Comparison of ENCODE assay signal across 12 cellular contexts in the genomic region with DNA sequence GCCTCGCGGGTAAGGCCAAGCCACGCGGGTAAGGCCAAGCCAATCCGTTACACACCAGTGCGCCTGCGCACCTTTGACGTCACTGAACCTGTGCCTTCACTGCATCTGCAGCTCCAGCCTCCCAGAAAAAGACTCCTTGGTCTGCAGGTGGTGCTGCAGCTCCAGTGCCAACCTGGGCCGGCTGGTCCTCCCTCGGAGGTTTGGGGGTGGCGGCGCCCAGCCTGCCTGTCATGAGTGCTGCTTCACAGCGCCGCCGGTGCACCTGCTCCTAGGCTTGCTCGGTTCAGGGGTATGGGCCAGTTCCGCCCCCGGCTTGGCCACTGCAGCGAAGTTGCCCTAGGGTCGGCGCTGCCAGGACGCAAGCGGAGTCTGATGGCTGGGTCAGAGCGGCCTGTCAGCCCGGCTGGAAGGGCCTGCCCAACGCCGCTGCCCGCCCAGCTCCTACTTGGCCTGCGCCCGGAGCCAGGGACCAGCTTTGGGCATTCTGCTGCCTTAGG.
A peak's percentile ranks its signal among the peaks of the same experiment; 100 is the strongest.
DNase-seq lines count a peak whose midpoint lies in the region; ATAC-seq and TF ChIP-seq lines count a peak whose summit lies in the region.
"Had no signal": no experiment of that assay in that cellular context is flagged by ENCODE, and none has a peak within 500 bp of the region (broad histone marks: within the 10 kb centered on the region; RNA-seq: fewer than 3 reads in every experiment).

No MANE protein-coding gene starts in this region.

- TF ChIP-seq EP300 in ovary (IDR thresholded peaks at IDR 0.05), result no peak

- no peaks in the 10 kb centered on the region for H3K36me3 ChIP-seq in ovary
- H3K36me3 ChIP-seq: thoracic aorta had no signal

- H3K9me3 Mint-ChIP-seq in WTC11, result no peaks in the 10 kb centered on the region

- H3K4me1 Mint-ChIP-seq in WTC11, result peaks cover 28% of the 10 kb centered on the region

- H3K27ac ChIP-seq in ovary, result no peak overlapping the region
- H3K27ac ChIP-seq: thoracic aorta had no signal

- peaks cover 24% of the 10 kb centered on the region for H3K36me3 Mint-ChIP-seq in WTC11

- H3K4me3 ChIP-seq in ovary, result no peak overlapping the region
- H3K4me3 ChIP-seq: mucosa of descending colon, thoracic aorta had no signal

- intact Hi-C loops in ovary (cut with DNase I), result no loop called here

- H3K27ac Mint-ChIP-seq in WTC11, result no peak overlapping the region

- ATAC-seq in WTC11 (no peak; the same call in 1 of the 2 replicates), HG02678 (IDR thresholded peaks at IDR 0.05; ENCODE audit: unreplicated experiment) (no peak), GM19395 (IDR thresholded peaks at IDR 0.05; ENCODE audit: unreplicated experiment) (no peak)
- ATAC-seq: mucosa of descending colon had no signal

- DNase-seq in Ammon's horn (ENCODE audit: low spot score) (peak; percentile 11), WTC11 (ENCODE audit: low spot score) (no peak), dermis microvascular lymphatic vessel endothelial cell (ENCODE audit: low read depth in 2 of 2) (peak; percentile 32 to 45), ovary (peak; percentile 46 to 74 (median 63)), NCI-H187 (lab: John Stamatoyannopoulos, UW) (no peak), MV-4-11 (lab: John Stamatoyannopoulos, UW) (no peak)
- DNase-seq: Calu3, NCI-H446 treated with DMSO at 0.1 percent for 48 hours had no signal

- TF ChIP-seq CTCF in WTC11 (IDR thresholded peaks at IDR 0.05) (no peak), ovary (IDR thresholded peaks at IDR 0.05) (no peak)

- TF ChIP-seq POLR2A in ovary (IDR thresholded peaks at IDR 0.05), result no peak

- no peaks in the 10 kb centered on the region for H3K27me3 ChIP-seq in ovary

- no peaks in the 10 kb centered on the region for H3K9me3 ChIP-seq in ovary
- H3K9me3 ChIP-seq: mucosa of descending colon, thoracic aorta had no signal

- H3K27me3 Mint-ChIP-seq in WTC11 (ENCODE audit: low read depth), result no peaks in the 10 kb centered on the region

- no peak overlapping the region for H3K4me3 Mint-ChIP-seq in WTC11

- CTCF ChIA-PET in WTC11 (lab: Charles Lee), result no interaction called here

- POLR2A ChIA-PET in WTC11 (lab: Charles Lee), result no interaction called here

- H3K4me1 ChIP-seq in ovary (ENCODE audit: insufficient read depth), result no peaks in the 10 kb centered on the region

- 49 to 77% (median 67%) methylated on average over 23 to 30 of the region's 30 CpGs for WGBS in ovary, 3 donors

TF ChIP-seq in WTC11, 78 proteins besides CTCF, POLR2A, EP300 and RAD21:
- TF ChIP-seq FOXP1 (CRISPR knock-in tag; IDR thresholded peaks at IDR 0.05; ENCODE audit: borderline replicate concordance) (0 out of 2 replicates have a peak, but pooled peaks have one; percentile 22), ETV6 (CRISPR knock-in tag; IDR thresholded peaks at IDR 0.05) (no peak), ZNF263 (CRISPR knock-in tag; IDR thresholded peaks at IDR 0.05; ENCODE audit: low read depth) (no peak)

Comparison
In these comparisons a context has a peak if more than half of its experiments do, and no peak if none do; other contexts are left out.
1. DNase-seq: peak in Ammon's horn (single experiment), dermis microvascular lymphatic vessel endothelial cell (2 of 2) and ovary (5 of 5); none in WTC11 (single experiment), NCI-H187 (0 of 2) and MV-4-11 (single experiment).